Comparison of ENCODE assay signal across 8 cellular contexts in the genomic region with DNA sequence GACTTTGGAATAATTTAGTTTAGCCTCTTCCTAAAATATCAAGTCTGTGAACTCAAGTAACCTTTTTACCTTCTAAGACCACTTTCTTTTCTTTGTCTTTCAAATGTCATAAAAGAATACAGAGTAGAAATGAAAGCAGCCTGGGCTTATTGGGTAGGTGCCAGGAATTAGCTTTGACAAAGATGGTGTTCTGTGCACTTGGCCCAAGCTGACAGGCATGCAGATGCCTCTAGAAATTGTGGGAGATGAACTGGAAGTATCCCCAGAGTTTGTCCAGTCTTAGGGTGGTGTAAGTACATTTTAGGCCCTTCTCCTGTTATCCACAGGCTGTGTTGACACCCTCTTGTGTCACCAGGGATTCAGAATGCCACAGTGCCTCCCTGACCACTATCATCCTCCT.
DNase-seq lines count a peak whose midpoint lies in the region; ATAC-seq and TF ChIP-seq lines count a peak whose summit lies in the region.

No MANE protein-coding gene starts in this region.

- H3K27ac ChIP-seq in KOPT-K1 (ENCODE audit: low read depth, low read length, poor library complexity, severe bottlenecking): peak overlapping the region; percentile 54
- H3K27ac ChIP-seq in heart left ventricle: peak overlapping the region in 9 of 12 donors; percentile 1 to 65 (median 46)
- H3K27ac ChIP-seq in sigmoid colon: peak overlapping the region; percentile 23 to 78 (median 64)
- H3K27ac ChIP-seq in CD8-positive, alpha-beta T cell (ENCODE audit: low read depth, low read length): no peak overlapping the region

- H3K9me3 ChIP-seq in KOPT-K1 (ENCODE audit: insufficient read depth, low read length, poor library complexity, severe bottlenecking) (no peaks in the 10 kb centered on the region), T-helper 17 cell (ENCODE audit: control insufficient read depth, low read length, poor library complexity, severe bottlenecking) (no peaks in the 10 kb centered on the region), heart left ventricle (no peaks in the 10 kb centered on the region), sigmoid colon (no peaks in the 10 kb centered on the region)
- H3K9me3 ChIP-seq in CD8-positive, alpha-beta T cell (ENCODE audit: low read length): no peaks in the 10 kb centered on the region

- H3K4me1 Mint-ChIP-seq in T-helper 17 cell: peaks cover 51% of the 10 kb centered on the region
- peaks cover 33% of the 10 kb centered on the region for H3K4me1 Mint-ChIP-seq in CD8-positive, alpha-beta T cell (ENCODE audit: low read depth)

- no peaks in the 10 kb centered on the region for H3K36me3 ChIP-seq in KOPT-K1 (ENCODE audit: insufficient read depth, low read length)
- H3K36me3 ChIP-seq in heart left ventricle: no peaks in the 10 kb centered on the region
- H3K36me3 ChIP-seq in sigmoid colon: no peaks in the 10 kb centered on the region
- H3K36me3 ChIP-seq in CD8-positive, alpha-beta T cell (ENCODE audit: insufficient read depth, low read length): no peaks in the 10 kb centered on the region

- DNase-seq in T-helper 17 cell: no peak
- peak in 1 of 5 donors; percentile 19 for DNase-seq in heart left ventricle
- DNase-seq in sigmoid colon: no peak
- no peak for DNase-seq in activated CD4-positive, alpha-beta T cell treated with anti-CD3 and anti-CD28 coated beads, Interleukin-2, amount 50 U/mL, for 1 hour
- DNase-seq in activated T-cell treated with anti-CD3 and anti-CD28 coated beads, Interleukin-2, amount 50 U/mL, for 48 hours: no peak
- DNase-seq in CD8-positive, alpha-beta T cell: no peak

- H3K27ac Mint-ChIP-seq in T-helper 17 cell: peak overlapping the region; percentile 59
- no peak overlapping the region for H3K27ac Mint-ChIP-seq in CD8-positive, alpha-beta T cell

- no peak for TF ChIP-seq EP300 in sigmoid colon (IDR thresholded peaks at IDR 0.05)

- intact Hi-C loops in heart left ventricle (cut with DNase I): no loop called here
- intact Hi-C loops in sigmoid colon (cut with DNase I): loop anchor here (5.0 kb wide), 1 partner anchor 169 kb away; no protein-coding TSS in a partner anchor
- intact Hi-C loops in CD8-positive, alpha-beta T cell (cut with DNase I, micrococcal nuclease): loop anchor here (5.0 kb wide), 2 partner anchors 36 to 46 kb away; no protein-coding TSS in a partner anchor

- H3K27me3 ChIP-seq in heart left ventricle (no peaks in the 10 kb centered on the region), sigmoid colon (no peaks in the 10 kb centered on the region)
- H3K27me3 ChIP-seq in CD8-positive, alpha-beta T cell (ENCODE audit: insufficient read depth, low read length): no peaks in the 10 kb centered on the region

- ATAC-seq in T-helper 17 cell (no peak), heart left ventricle (peak; percentile 27 to 57 (median 42)), GM21619 (IDR thresholded peaks at IDR 0.05; ENCODE audit: unreplicated experiment) (no peak)
- no peak for ATAC-seq in CD8-positive, alpha-beta T cell

- TF ChIP-seq POLR2A in heart left ventricle (IDR thresholded peaks at IDR 0.05): no peak
- TF ChIP-seq POLR2A in sigmoid colon (IDR thresholded peaks at IDR 0.05): no peak

- POLR2A ChIA-PET in CD8-positive, alpha-beta T cell (lab: Charles Lee): no interaction called here

- peak overlapping the region; percentile 9 for H3K4me3 Mint-ChIP-seq in T-helper 17 cell
- H3K4me3 Mint-ChIP-seq in CD8-positive, alpha-beta T cell: no peak overlapping the region

- H3K4me1 ChIP-seq in heart left ventricle: peaks cover 0 to 41% (median 18%) of the 10 kb centered on the region in 12 donors
- peaks cover 0 to 36% (median 30%) of the 10 kb centered on the region in 4 donors for H3K4me1 ChIP-seq in sigmoid colon
- H3K4me1 ChIP-seq in CD8-positive, alpha-beta T cell (ENCODE audit: insufficient read depth, low read length): no peaks in the 10 kb centered on the region

- H3K27me3 Mint-ChIP-seq in T-helper 17 cell: no peaks in the 10 kb centered on the region
- H3K27me3 Mint-ChIP-seq in CD8-positive, alpha-beta T cell (ENCODE audit: low read depth): no peaks in the 10 kb centered on the region

- no peak for TF ChIP-seq CTCF in heart left ventricle (IDR thresholded peaks at IDR 0.05)
- no peak for TF ChIP-seq CTCF in sigmoid colon (IDR thresholded peaks at IDR 0.05)
- TF ChIP-seq CTCF in CD8-positive, alpha-beta T cell (IDR thresholded peaks at IDR 0.05): no peak

- H3K36me3 Mint-ChIP-seq in T-helper 17 cell (ENCODE audit: low read depth): no peaks in the 10 kb centered on the region
- no peaks in the 10 kb centered on the region for H3K36me3 Mint-ChIP-seq in CD8-positive, alpha-beta T cell

- H3K4me3 ChIP-seq in heart left ventricle (no peak overlapping the region), sigmoid colon (no peak overlapping the region)
- no peak overlapping the region for H3K4me3 ChIP-seq in CD8-positive, alpha-beta T cell (ENCODE audit: low read depth, low read length)

- no peaks in the 10 kb centered on the region for H3K9me3 Mint-ChIP-seq in CD8-positive, alpha-beta T cell

- CTCF ChIA-PET in CD8-positive, alpha-beta T cell (lab: Charles Lee): interaction anchor here (1.1 kb wide), 1 partner anchor 12 kb away, joined by 3 read pairs; no protein-coding TSS in a partner anchor

Comparison
In these comparisons a context has a peak if more than half of its experiments do, and no peak if none do; other contexts are left out.
1. ATAC-seq: peak in heart left ventricle (4 of 4); none in T-helper 17 cell (single experiment), GM21619 (single experiment) and CD8-positive, alpha-beta T cell (single experiment).
2. intact Hi-C loops: an anchor here in sigmoid colon (5.0 kb wide) and CD8-positive, alpha-beta T cell (5.0 kb wide); none called in heart left ventricle.